9 cellular contexts compared by ENCODE assay signal in the genomic region with DNA sequence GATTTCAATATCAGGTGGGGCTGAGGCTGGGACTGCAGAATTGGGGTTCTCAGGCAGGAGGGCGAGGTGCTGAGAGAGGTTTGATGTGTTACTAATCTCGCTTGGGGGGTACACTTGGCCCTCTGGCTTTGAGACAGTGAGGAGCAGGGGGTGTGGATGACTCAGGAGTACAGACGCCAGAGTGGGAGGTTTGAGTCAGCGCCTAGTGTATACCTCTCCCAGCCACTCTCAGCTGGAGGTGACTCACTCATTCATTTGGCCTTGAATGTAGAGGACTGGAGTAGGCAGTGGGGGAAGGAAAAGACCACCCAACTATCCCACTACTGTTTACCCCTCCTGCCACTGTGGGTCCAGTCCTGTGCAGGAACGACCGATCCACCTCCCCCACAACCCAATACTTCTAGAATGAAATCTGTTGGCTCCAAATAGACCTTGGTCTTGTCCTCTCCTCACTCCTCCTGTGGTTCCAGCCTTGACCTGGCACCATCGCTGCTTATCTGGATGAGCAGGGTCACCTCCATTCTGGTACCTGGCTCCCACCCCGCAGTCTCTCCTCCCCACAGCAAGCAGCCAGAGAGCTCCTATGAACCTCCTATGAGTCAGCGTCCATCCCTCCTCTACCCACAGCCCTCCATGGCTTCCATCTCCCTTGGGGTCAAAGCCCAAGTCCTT. TPM values are rescaled to one million over a fixed set of nuclear protein-coding genes. Genes with fewer than 3 reads are reported as not detected.
DNase-seq lines count a peak whose midpoint lies in the region; ATAC-seq and TF ChIP-seq lines count a peak whose summit lies in the region.
"Had no signal": no experiment of that assay in that cellular context is flagged by ENCODE, and none has a peak within 500 bp of the region (broad histone marks: within the 10 kb centered on the region; RNA-seq: fewer than 3 reads in every experiment).

No MANE protein-coding gene starts in this region.

- no peak for TF ChIP-seq POLR2A in suprapubic skin (IDR thresholded peaks at IDR 0.05)

- peaks cover 7% of the 10 kb centered on the region for H3K4me1 ChIP-seq in suprapubic skin

- 77% methylated on average over 7 of the region's 9 CpGs for WGBS in suprapubic skin

- TF ChIP-seq EP300 in suprapubic skin (IDR thresholded peaks at IDR 0.05) = no peak

- no peak overlapping the region for H3K4me3 ChIP-seq in epithelial cell of esophagus (ENCODE audit: low read length)
- H3K4me3 ChIP-seq in suprapubic skin = no peak overlapping the region
- H3K4me3 ChIP-seq: stomach had no signal

- no peaks in the 10 kb centered on the region for H3K36me3 ChIP-seq in suprapubic skin
- H3K36me3 ChIP-seq: stomach had no signal

- peak; percentile 66 for ATAC-seq in SK-N-SH treated with all-trans-retinoic acid at 6 μM for 48 hours

- TF ChIP-seq CTCF in epithelial cell of esophagus (IDR thresholded peaks at IDR 0.05; ENCODE audit: insufficient read depth, low read depth, low read length, missing control alignments) (no peak), suprapubic skin (IDR thresholded peaks at IDR 0.05) (no peak)

- no peak overlapping the region for H3K27ac ChIP-seq in suprapubic skin
- H3K27ac ChIP-seq: stomach had no signal

- H3K9me3 ChIP-seq in suprapubic skin = no peaks in the 10 kb centered on the region

- peak; percentile 42 for DNase-seq in GM04504 (ENCODE audit: low read depth)
- peak; percentile 70 for DNase-seq in epithelial cell of esophagus (ENCODE audit: low read depth)
- DNase-seq in stimulated activated CD4-positive, alpha-beta T cell treated with anti-CD3 and anti-CD28 coated beads, Interleukin-2, amount 100 ng/mL, for 4 hours (ENCODE audit: low read depth) = peak; percentile 28
- no peak for DNase-seq in DMS114 treated with DMSO at 0.1 percent for 48 hours (lab: John Stamatoyannopoulos, UW; ENCODE audit: unreplicated experiment)
- DNase-seq in suprapubic skin (ENCODE audit: low spot score in 2 of 2) = no peak
- DNase-seq in AML-193 (lab: John Stamatoyannopoulos, UW) = no peak
- DNase-seq in NCI-H128 (lab: John Stamatoyannopoulos, UW; ENCODE audit: unreplicated experiment) = no peak
- DNase-seq: stomach had no signal

- peaks cover 56% of the 10 kb centered on the region for H3K27me3 ChIP-seq in suprapubic skin

TF ChIP-seq in SK-N-SH treated with all-trans-retinoic acid at 6 μM for 48 hours, 23 proteins besides CTCF, POLR2A, EP300 and RAD21:
- TF ChIP-seq, protein P1, sequence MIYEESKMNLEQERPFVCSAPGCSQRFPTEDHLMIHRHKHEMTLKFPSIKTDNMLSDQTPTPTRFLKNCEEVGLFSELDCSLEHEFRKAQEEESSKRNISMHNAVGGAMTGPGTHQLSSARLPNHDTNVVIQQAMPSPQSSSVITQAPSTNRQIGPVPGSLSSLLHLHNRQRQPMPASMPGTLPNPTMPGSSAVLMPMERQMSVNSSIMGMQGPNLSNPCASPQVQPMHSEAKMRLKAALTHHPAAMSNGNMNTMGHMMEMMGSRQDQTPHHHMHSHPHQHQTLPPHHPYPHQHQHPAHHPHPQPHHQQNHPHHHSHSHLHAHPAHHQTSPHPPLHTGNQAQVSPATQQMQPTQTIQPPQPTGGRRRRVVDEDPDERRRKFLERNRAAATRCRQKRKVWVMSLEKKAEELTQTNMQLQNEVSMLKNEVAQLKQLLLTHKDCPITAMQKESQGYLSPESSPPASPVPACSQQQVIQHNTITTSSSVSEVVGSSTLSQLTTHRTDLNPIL (CRISPR knock-in tag; IDR thresholded peaks at IDR 0.05; ENCODE audit: low read depth) = no peak
- TF ChIP-seq, protein P2, sequence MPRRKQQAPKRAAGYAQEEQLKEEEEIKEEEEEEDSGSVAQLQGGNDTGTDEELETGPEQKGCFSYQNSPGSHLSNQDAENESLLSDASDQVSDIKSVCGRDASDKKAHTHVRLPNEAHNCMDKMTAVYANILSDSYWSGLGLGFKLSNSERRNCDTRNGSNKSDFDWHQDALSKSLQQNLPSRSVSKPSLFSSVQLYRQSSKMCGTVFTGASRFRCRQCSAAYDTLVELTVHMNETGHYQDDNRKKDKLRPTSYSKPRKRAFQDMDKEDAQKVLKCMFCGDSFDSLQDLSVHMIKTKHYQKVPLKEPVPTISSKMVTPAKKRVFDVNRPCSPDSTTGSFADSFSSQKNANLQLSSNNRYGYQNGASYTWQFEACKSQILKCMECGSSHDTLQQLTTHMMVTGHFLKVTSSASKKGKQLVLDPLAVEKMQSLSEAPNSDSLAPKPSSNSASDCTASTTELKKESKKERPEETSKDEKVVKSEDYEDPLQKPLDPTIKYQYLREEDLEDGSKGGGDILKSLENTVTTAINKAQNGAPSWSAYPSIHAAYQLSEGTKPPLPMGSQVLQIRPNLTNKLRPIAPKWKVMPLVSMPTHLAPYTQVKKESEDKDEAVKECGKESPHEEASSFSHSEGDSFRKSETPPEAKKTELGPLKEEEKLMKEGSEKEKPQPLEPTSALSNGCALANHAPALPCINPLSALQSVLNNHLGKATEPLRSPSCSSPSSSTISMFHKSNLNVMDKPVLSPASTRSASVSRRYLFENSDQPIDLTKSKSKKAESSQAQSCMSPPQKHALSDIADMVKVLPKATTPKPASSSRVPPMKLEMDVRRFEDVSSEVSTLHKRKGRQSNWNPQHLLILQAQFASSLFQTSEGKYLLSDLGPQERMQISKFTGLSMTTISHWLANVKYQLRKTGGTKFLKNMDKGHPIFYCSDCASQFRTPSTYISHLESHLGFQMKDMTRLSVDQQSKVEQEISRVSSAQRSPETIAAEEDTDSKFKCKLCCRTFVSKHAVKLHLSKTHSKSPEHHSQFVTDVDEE (CRISPR knock-in tag; IDR thresholded peaks at IDR 0.05) = no peak

RNA-seq across cellular contexts. Expression of a gene that starts 20.1 kb away (rescaled TPM):
- not detected for total RNA-seq in suprapubic skin
- total RNA-seq: stomach had no signal

Comparison
In these comparisons a context has a peak if more than half of its experiments do, and no peak if none do; other contexts are left out.
1. DNase-seq: peak in GM04504 (single experiment), epithelial cell of esophagus (single experiment) and stimulated activated CD4-positive, alpha-beta T cell treated with anti-CD3 and anti-CD28 coated beads, Interleukin-2, amount 100 ng/mL, for 4 hours (single experiment); none in DMS114 treated with DMSO at 0.1 percent for 48 hours (single experiment), suprapubic skin (0 of 2), AML-193 (0 of 2) and NCI-H128 (single experiment).